8 cellular contexts compared by ENCODE assay signal in genomic region chr15:64697911-64698369, GRCh38.
A peak's percentile ranks its signal among the peaks of the same experiment; 100 is the strongest.
DNase-seq lines count a peak whose midpoint lies in the region; ATAC-seq and TF ChIP-seq lines count a peak whose summit lies in the region.

No MANE protein-coding gene starts in this region.

- in situ Hi-C loops in astrocyte of the spinal cord (cut with HindIII; ENCODE audit: low sequenced_read_pairs), result no loop called here

- H3K4me1 Mint-ChIP-seq in naive B cell, result peaks cover 57 to 96% (median 76%) of the 10 kb centered on the region in 3 donors

- H3K4me3 Mint-ChIP-seq in naive B cell, result peak overlapping the region in 1 of 8 donors; percentile 11

- H3K4me3 ChIP-seq in astrocyte of the spinal cord (ENCODE audit: low read depth, low read length) (no peak overlapping the region), thyroid gland (replicated peaks in 1 of 3) (no peak overlapping the region)

- peak overlapping the region in 5 of 6 donors; percentile 29 to 94 (median 74) for H3K27ac Mint-ChIP-seq in naive B cell

- peak; percentile 9 for DNase-seq in activated T-cell treated with anti-CD3 and anti-CD28 coated beads for 24 hours (ENCODE audit: low read depth)
- DNase-seq in activated T-cell treated with anti-CD3 and anti-CD28 coated beads, Interleukin-2, amount 50 U/mL, for 1 hour, result no peak
- peak; percentile 42 for DNase-seq in astrocyte of the spinal cord (ENCODE audit: low read depth, low spot score)
- no peak for DNase-seq in naive B cell
- DNase-seq in thyroid gland, result peak; percentile 22
- no peak for DNase-seq in SK-N-DZ (ENCODE audit: low spot score)
- DNase-seq in NCI-H1436 (lab: John Stamatoyannopoulos, UW), result no peak

- intact Hi-C loops in thyroid gland (cut with DNase I), result no loop called here

- peaks cover 0 to 10% of the 10 kb centered on the region in 2 donors for H3K36me3 Mint-ChIP-seq in naive B cell

- no peaks in the 10 kb centered on the region for H3K9me3 ChIP-seq in thyroid gland

- H3K4me1 ChIP-seq in thyroid gland, result peaks cover 61 to 64% of the 10 kb centered on the region in 2 donors

- ATAC-seq in naive B cell (ENCODE audit: low read depth in 2 of 2) (no peak), GM21723 (IDR thresholded peaks at IDR 0.05; ENCODE audit: unreplicated experiment) (no peak)

- no peaks in the 10 kb centered on the region for H3K27me3 ChIP-seq in thyroid gland

- no peaks in the 10 kb centered on the region for H3K9me3 Mint-ChIP-seq in naive B cell

- TF ChIP-seq CTCF in astrocyte of the spinal cord (IDR thresholded peaks at IDR 0.05; ENCODE audit: low read depth, low read length), result no peak
- TF ChIP-seq CTCF in thyroid gland (IDR thresholded peaks at IDR 0.05), result no peak

- no peak for TF ChIP-seq POLR2A in thyroid gland (IDR thresholded peaks at IDR 0.05)

- no peaks in the 10 kb centered on the region for H3K36me3 ChIP-seq in thyroid gland

- WGBS in thyroid gland, 2 donors, result 40 to 48% methylated on average over 3 of the region's 3 CpGs

- peak overlapping the region; percentile 50 to 92 (median 68) for H3K27ac ChIP-seq in thyroid gland

- H3K27me3 Mint-ChIP-seq in naive B cell, result no peaks in the 10 kb centered on the region

Comparison
In these comparisons a context has a peak if more than half of its experiments do, and no peak if none do; other contexts are left out.
1. DNase-seq: peak in activated T-cell treated with anti-CD3 and anti-CD28 coated beads for 24 hours (single experiment), astrocyte of the spinal cord (single experiment) and thyroid gland (2 of 2); none in activated T-cell treated with anti-CD3 and anti-CD28 coated beads, Interleukin-2, amount 50 U/mL, for 1 hour (single experiment), naive B cell (single experiment), SK-N-DZ (single experiment) and NCI-H1436 (single experiment).